Comparison of ENCODE assay signal across 25 cellular contexts in the genomic region with DNA sequence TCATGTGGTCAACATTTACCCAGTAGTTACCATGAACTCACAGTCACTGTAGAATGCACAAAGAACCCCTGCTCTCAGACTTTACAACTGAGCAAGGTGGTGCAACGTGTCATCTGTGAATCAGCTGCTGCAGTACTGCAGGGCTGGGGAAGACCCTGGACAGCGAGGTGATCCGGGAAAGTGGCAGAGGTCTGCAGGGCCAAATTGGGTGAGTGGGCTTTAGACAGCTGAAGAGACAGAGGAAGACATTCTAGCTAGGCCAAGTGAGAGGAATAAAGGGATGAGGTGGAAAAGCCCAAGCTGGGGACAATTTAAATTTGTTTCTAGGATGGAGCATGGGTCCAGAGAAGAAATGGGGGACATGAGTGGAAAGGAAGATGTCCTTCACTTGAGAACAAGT.
"Had no signal": no experiment of that assay in that cellular context is flagged by ENCODE, and none has a peak within 500 bp of the region (broad histone marks: within the 10 kb centered on the region; RNA-seq: fewer than 3 reads in every experiment).

No MANE protein-coding gene starts in this region.

- ATAC-seq: effector memory CD8-positive, alpha-beta T cell; foreskin keratinocyte; heart right ventricle; left cardiac atrium; left lung; mucosa of descending colon; natural killer cell treated with Interleukin-12 subunit alpha and Interleukin-12 subunit beta and Interleukin-15 and Interleukin-18, amount 100 ng/mL, for 72 hours; right cardiac atrium; stimulated activated naive B cell treated with anti-CD40 and anti-IgM and Interleukin-4, amounts not matched to agents 10 μg/mL and 1 μg/mL and 100 μg/mL, for 72 hours had no signal

- H3K36me3 ChIP-seq: heart right ventricle, left lung, prostate gland, tibial nerve, upper lobe of left lung had no signal

- H3K27me3 ChIP-seq: foreskin keratinocyte, heart right ventricle, left lung, tibial nerve, upper lobe of left lung had no signal

- H3K9me3 ChIP-seq: heart right ventricle, mucosa of descending colon, prostate gland, tibial nerve, upper lobe of left lung had no signal

- H3K4me3 ChIP-seq: heart right ventricle, left lung, mucosa of descending colon, prostate gland, tibial nerve, upper lobe of left lung had no signal

- H3K4me1 ChIP-seq: foreskin keratinocyte, left lung, prostate gland had no signal

- DNase-seq: cerebellar nuclear complex; cortex of kidney; effector memory CD8-positive, alpha-beta T cell; erythroblast; foreskin keratinocyte; glutamatergic neuron; heart right ventricle; hippocampal formation; left cardiac atrium; left lung; mesenchymal stem cell; mucosa of descending colon; naive B cell; right cardiac atrium; small intestine; stimulated activated CD4-positive, alpha-beta T cell treated with anti-CD3 and anti-CD28 coated beads, Interleukin-15, amount 100 ng/mL, for 24 hours; stimulated activated CD4-positive, alpha-beta T cell treated with anti-CD3 and anti-CD28 coated beads, Interleukin-2, amount 100 ng/mL, for 48 hours; stimulated activated naive B cell treated with anti-CD40 and anti-IgM and Interleukin-4, amounts not matched to agents 10 μg/mL and 1 μg/mL and 100 μg/mL, for 72 hours; upper lobe of left lung had no signal

- FAIRE-seq: endometrium, islet of Langerhans, small intestine, urothelium cell line had no signal

- H3K27ac ChIP-seq: foreskin keratinocyte, heart right ventricle, left lung, upper lobe of left lung had no signal
